ENCODE assay signal across 8 cellular contexts in the genomic region with DNA sequence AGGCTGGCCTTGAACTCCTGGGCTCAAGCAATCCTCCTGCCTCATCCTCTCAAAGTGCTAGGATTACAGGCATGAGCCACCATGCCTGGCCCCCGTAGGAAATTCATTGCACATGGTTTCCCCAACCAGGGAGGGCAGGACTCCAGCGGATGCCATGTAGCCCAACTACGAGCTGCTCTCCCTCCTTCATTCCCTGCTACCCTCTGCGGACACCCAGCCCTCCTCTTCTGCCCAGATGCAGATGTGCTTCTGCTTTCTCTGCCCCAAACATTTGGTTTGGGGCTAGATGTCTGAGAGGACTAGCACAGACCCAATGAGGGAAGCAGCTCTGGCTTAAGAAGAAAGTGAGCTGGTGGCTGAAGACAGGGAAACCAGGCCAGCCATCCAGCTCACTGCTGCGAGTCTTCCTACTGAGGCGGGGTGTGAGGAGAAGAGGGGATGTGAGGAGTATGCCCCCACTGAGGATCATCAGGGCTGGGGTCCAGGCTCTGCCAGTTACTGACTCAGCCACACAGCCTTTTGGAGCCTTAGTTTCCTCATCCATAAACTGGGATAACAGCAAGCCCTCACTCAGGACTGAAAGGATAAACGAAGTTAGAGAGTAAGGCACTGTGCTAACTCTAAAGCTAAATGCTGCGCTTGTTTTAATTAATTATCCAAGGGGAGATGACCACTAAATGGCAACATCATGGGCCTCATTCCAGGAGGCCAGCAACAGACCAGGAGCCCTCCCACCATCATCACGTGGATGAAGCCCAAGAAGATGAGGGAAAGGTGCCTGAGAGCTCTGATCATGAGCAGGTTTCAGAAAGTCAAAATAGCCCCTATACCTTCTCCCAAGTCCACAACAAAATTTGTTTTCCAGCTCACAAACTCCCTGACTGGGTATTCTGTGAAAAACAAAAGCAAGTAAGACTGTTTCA. TPM values are rescaled to one million over a fixed set of nuclear protein-coding genes. Genes with fewer than 3 reads are reported as not detected.
DNase-seq lines count a peak whose midpoint lies in the region; ATAC-seq and TF ChIP-seq lines count a peak whose summit lies in the region.

No MANE protein-coding gene starts in this region.

- no peak overlapping the region for H3K18ac ChIP-seq in mesendoderm (ENCODE audit: low read length)

- CTCF ChIA-PET in A673 (lab: Charles Lee): interaction anchor here (0.7 kb wide), 1 partner anchor 58 kb away, joined by 4 read pairs; no protein-coding TSS in a partner anchor

- peak overlapping the region; percentile 90 for H3K27ac ChIP-seq in A673 (ENCODE audit: low read depth, low read length, poor library complexity, severe bottlenecking)
- H3K27ac ChIP-seq in HL-60 (replicated peaks): peak overlapping the region; percentile 51; the same call in 1 of the 2 replicates
- H3K27ac ChIP-seq in ascending aorta: peak overlapping the region; percentile 73 to 100
- H3K27ac ChIP-seq in mesendoderm (ENCODE audit: low read depth, low read length): no peak overlapping the region

- peak overlapping the region; percentile 28 for H2AK5ac ChIP-seq in mesendoderm (ENCODE audit: low read length)

- H3K9me3 ChIP-seq in A673 (ENCODE audit: low read depth, low read length, poor library complexity, severe bottlenecking): no peaks in the 10 kb centered on the region
- H3K9me3 ChIP-seq in ascending aorta: no peaks in the 10 kb centered on the region

- POLR2A ChIA-PET in A673 (lab: Charles Lee; ENCODE audit: low non-redundant PET): interaction anchor here (0.6 kb wide), 1 partner anchor 91 kb away, joined by 5 read pairs; no protein-coding TSS in a partner anchor

- DNase-seq in A673 (ENCODE audit: low spot score): no peak
- DNase-seq in HL-60 (ENCODE audit: low read depth in 1 of 2, low spot score in 1 of 2): peak in 1 of 2 experiments; percentile 70
- DNase-seq in ascending aorta (ENCODE audit: low spot score in 2 of 2): no peak
- DNase-seq in mesendoderm: no peak
- no peak for DNase-seq in NCI-H1694 treated with DMSO at 0.1 percent for 48 hours (lab: John Stamatoyannopoulos, UW)
- no peak for DNase-seq in activated CD4-positive, alpha-beta T cell treated with anti-CD3 and anti-CD28 coated beads, Interleukin-2, amount 50 U/mL, for 48 hours
- no peak for DNase-seq in NCI-H446 treated with DMSO at 0.1 percent for 48 hours (lab: John Stamatoyannopoulos, UW)

- peak overlapping the region; percentile 1 for H3K9ac ChIP-seq in mesendoderm (ENCODE audit: low read length)

- no peak overlapping the region for H4K5ac ChIP-seq in mesendoderm (ENCODE audit: low read length)

- no peak overlapping the region for H4K8ac ChIP-seq in mesendoderm (ENCODE audit: low read depth, low read length)

- WGBS in mesendoderm (ENCODE audit: extremely low coverage, insufficient coverage, low lambda C conversion rate): no CpG with 5 or more reads among the region's 9 CpGs

- H3K79me2 ChIP-seq in mesendoderm (ENCODE audit: control insufficient read depth, insufficient read depth, low read length): peaks cover 72% of the 10 kb centered on the region

- ATAC-seq in HG02571 (IDR thresholded peaks at IDR 0.05; ENCODE audit: unreplicated experiment): no peak

- no TSS peak for BruUV-seq in A673 (replicated peaks; lab: Mats Ljungman, UMichigan)

- H3K4me3 ChIP-seq in A673 (ENCODE audit: low read depth, low read length, poor library complexity, severe bottlenecking) (peak overlapping the region; percentile 39), HL-60 (replicated peaks; ENCODE audit: insufficient read depth, low read length) (no peak overlapping the region), ascending aorta (peak overlapping the region; percentile 14 to 94), mesendoderm (ENCODE audit: low read length) (no peak overlapping the region)

- H3K27me3 ChIP-seq in A673 (replicated peaks; ENCODE audit: insufficient read depth, low read depth, low read length, poor library complexity): no peaks in the 10 kb centered on the region
- no peaks in the 10 kb centered on the region for H3K27me3 ChIP-seq in HL-60 (ENCODE audit: insufficient read depth, poor library complexity, severe bottlenecking)
- H3K27me3 ChIP-seq in ascending aorta: no peaks in the 10 kb centered on the region
- no peaks in the 10 kb centered on the region for H3K27me3 ChIP-seq in mesendoderm (ENCODE audit: insufficient read depth, low read length, poor library complexity)

- H3K79me1 ChIP-seq in mesendoderm (ENCODE audit: low read length): peaks cover 38% of the 10 kb centered on the region

- intact Hi-C loops in A673 (cut with micrococcal nuclease; ENCODE audit: unreplicated experiment): no loop called here
- intact Hi-C loops in ascending aorta (cut with DNase I): no loop called here

- TF ChIP-seq CTCF in A673 (conservative IDR thresholded peaks at IDR 0.05; ENCODE audit: low read depth, low read length) (no peak), HL-60 (IDR thresholded peaks at IDR 0.05; ENCODE audit: insufficient read depth, low read length) (no peak), ascending aorta (IDR thresholded peaks at IDR 0.05) (no peak)

- H3K36me3 ChIP-seq in A673 (ENCODE audit: insufficient read depth, low read length, poor library complexity, severe bottlenecking) (no peaks in the 10 kb centered on the region), ascending aorta (no peaks in the 10 kb centered on the region), mesendoderm (ENCODE audit: control insufficient read depth, insufficient read depth, low read length) (no peaks in the 10 kb centered on the region)

- no peak overlapping the region for H2BK120ac ChIP-seq in mesendoderm (ENCODE audit: low read depth, low read length)

- peaks cover 87% of the 10 kb centered on the region for H3K4me1 ChIP-seq in A673 (ENCODE audit: insufficient read depth, low read length, poor library complexity, severe bottlenecking)
- peaks cover 64 to 97% of the 10 kb centered on the region in 2 donors for H3K4me1 ChIP-seq in ascending aorta
- peaks cover 25% of the 10 kb centered on the region for H3K4me1 ChIP-seq in mesendoderm (ENCODE audit: control insufficient read depth, low read depth, low read length)

- no peak overlapping the region for H2BK15ac ChIP-seq in mesendoderm (replicated peaks; ENCODE audit: low read depth)

- no peak overlapping the region for H3K4me2 ChIP-seq in mesendoderm (ENCODE audit: low read length)

- no peak overlapping the region for H3K4ac ChIP-seq in mesendoderm (ENCODE audit: low read depth, low read length)

- H3K56ac ChIP-seq in mesendoderm (ENCODE audit: low read length): peak overlapping the region; percentile 25

- no peak overlapping the region for H2BK5ac ChIP-seq in mesendoderm (ENCODE audit: low read length)

- H3K23ac ChIP-seq in mesendoderm (ENCODE audit: low read length): peak overlapping the region; percentile 67

RNA-seq across cellular contexts. Expression of a gene that starts 10.9 kb away (rescaled TPM):
- total RNA-seq in A673 (2021) (115 and 132 TPM in 2 replicates), ascending aorta (129 TPM)
- 49.3 TPM for polyA plus RNA-seq in mesendoderm (2013, experiment 1 of 2)
- 49.4 TPM for polyA plus RNA-seq in mesendoderm (2013, experiment 2 of 2)

RNA-seq across cellular contexts. Expression of a gene that starts 17.1 kb away (rescaled TPM):
- total RNA-seq in A673 (2021): 4.4 and 5.4 TPM in 2 replicates
- 6.4 TPM for total RNA-seq in ascending aorta
- 0.29 TPM for polyA plus RNA-seq in mesendoderm (2013, experiment 1 of 2)
- 0.24 TPM for polyA plus RNA-seq in mesendoderm (2013, experiment 2 of 2)

RNA-seq across cellular contexts. Expression of a gene that starts 53.0 kb away (rescaled TPM):
- total RNA-seq in A673 (2021) (52.6 and 58.5 TPM in 2 replicates), ascending aorta (46.8 TPM)
- polyA plus RNA-seq in mesendoderm (2013, experiment 1 of 2): 38.6 TPM
- polyA plus RNA-seq in mesendoderm (2013, experiment 2 of 2): 38.8 TPM

Comparison
In these comparisons a context has a peak if more than half of its experiments do, and no peak if none do; other contexts are left out.
1. H3K4me3 ChIP-seq: peak in A673 (single experiment) and ascending aorta (2 of 2); none in HL-60 (single experiment) and mesendoderm (single experiment).